Comparison of ENCODE assay signal across 14 cellular contexts in genomic region chr5:121630402-121630801, GRCh38.
DNase-seq lines count a peak whose midpoint lies in the region; ATAC-seq and TF ChIP-seq lines count a peak whose summit lies in the region.
"Had no signal": no experiment of that assay in that cellular context is flagged by ENCODE, and none has a peak within 500 bp of the region (broad histone marks: within the 10 kb centered on the region; RNA-seq: fewer than 3 reads in every experiment).

No MANE protein-coding gene starts in this region.

- TF ChIP-seq CTCF in C4-2B (conservative IDR thresholded peaks at IDR 0.05) (peak; percentile 58), LNCaP clone FGC (IDR thresholded peaks at IDR 0.05; ENCODE audit: control insufficient read depth, extremely low read depth, insufficient read depth) (peak; percentile 83), choroid plexus epithelial cell (conservative IDR thresholded peaks at IDR 0.05; ENCODE audit: low read depth, low read length) (peak; percentile 38)

- no peak for ATAC-seq in aorta (ENCODE audit: low FRiP score)
- ATAC-seq: activated T-cell treated with anti-CD3 and anti-CD28 coated beads, Interleukin-2, amount 50 U/mL, for 72 hours; HCT116 had no signal

- H3K4me3 ChIP-seq in LNCaP clone FGC (ENCODE audit: low read depth, low read length) (no peak overlapping the region), choroid plexus epithelial cell (ENCODE audit: low read depth, low read length) (no peak overlapping the region), aorta (ENCODE audit: low read length in 2 of 2) (no peak overlapping the region)
- H3K4me3 ChIP-seq: thyroid gland had no signal

- DNase-seq in LNCaP clone FGC (ENCODE audit: low read depth) (peak; percentile 19), choroid plexus epithelial cell (ENCODE audit: low read depth) (peak; percentile 37), midbrain (lab: John Stamatoyannopoulos, UW) (peak; percentile 5), H4 (ENCODE audit: low spot score) (no peak), aorta (no peak), CD1c-positive myeloid dendritic cell (ENCODE audit: extremely low spot score) (no peak)
- no peak for DNase-seq in activated CD4-positive, alpha-beta T cell treated with anti-CD3 and anti-CD28 coated beads, Interleukin-2, amount 50 U/mL, for 48 hours
- DNase-seq: activated T-cell treated with anti-CD3 and anti-CD28 coated beads, Interleukin-2, amount 50 U/mL, for 72 hours; OCI-M1; thyroid gland; WERI-Rb-1 had no signal

- H3K9me3 ChIP-seq in aorta (ENCODE audit: control insufficient read depth, low read length), result no peaks in the 10 kb centered on the region
- H3K9me3 ChIP-seq: thyroid gland had no signal

- no peaks in the 10 kb centered on the region for H3K27me3 ChIP-seq in aorta (ENCODE audit: control insufficient read depth in 1 of 2, insufficient read depth in 2 of 2, low read length in 1 of 2)
- H3K27me3 ChIP-seq: thyroid gland had no signal

- no peaks in the 10 kb centered on the region for H3K36me3 ChIP-seq in aorta (ENCODE audit: control insufficient read depth in 1 of 2, insufficient read depth in 2 of 2, low read length in 1 of 2)
- H3K36me3 ChIP-seq: thyroid gland, WERI-Rb-1 had no signal

- H3K4me1 ChIP-seq in aorta (ENCODE audit: control insufficient read depth in 1 of 2, insufficient read depth in 2 of 2, low read length in 2 of 2), result no peaks in the 10 kb centered on the region
- H3K4me1 ChIP-seq: parathyroid adenoma, thyroid gland had no signal

- H3K27ac ChIP-seq in C4-2B (no peak overlapping the region), aorta (ENCODE audit: low read depth in 1 of 2, low read length in 2 of 2) (no peak overlapping the region)
- H3K27ac ChIP-seq: parathyroid adenoma, thyroid gland, WERI-Rb-1 had no signal

- WGBS in aorta, 2 donors, result 7 to 14% methylated on average over 5 of the region's 5 CpGs

- intact Hi-C loops in aorta (cut with DNase I), result no loop called here

Comparison
In these comparisons a context has a peak if more than half of its experiments do, and no peak if none do; other contexts are left out.
1. DNase-seq: peak in LNCaP clone FGC (single experiment), choroid plexus epithelial cell (single experiment) and midbrain (single experiment); none in H4 (single experiment), activated CD4-positive, alpha-beta T cell treated with anti-CD3 and anti-CD28 coated beads, Interleukin-2, amount 50 U/mL, for 48 hours (0 of 2), aorta (0 of 2) and CD1c-positive myeloid dendritic cell (single experiment).
2. Peak in every context shown above with its lines, with median percentiles within 50 percentile points of each other: CTCF ChIP-seq.